In genomic region chr16:89721644-89722391, GRCh38 we compare ENCODE assay signal across 8 cellular contexts. TPM values are rescaled to one million over a fixed set of nuclear protein-coding genes. Genes with fewer than 3 reads are reported as not detected.
DNase-seq lines count a peak whose midpoint lies in the region; ATAC-seq and TF ChIP-seq lines count a peak whose summit lies in the region.

No MANE protein-coding gene starts in this region.

- POLR2A ChIA-PET in activated B cell treated with CpG ODN at 0.5 μM for 24 hours (lab: Charles Lee) = interaction anchor here (0.6 to 0.9 kb wide), 2 partner anchors 53 to 151 kb away, joined by 3 read pairs; partner anchors contain the start of gene TCF25

- peak overlapping the region; percentile 50 for H3K27ac Mint-ChIP-seq in activated B cell treated with CpG ODN at 0.5 μM for 24 hours

- peak; percentile 15; the same call in 1 of the 2 replicates for TF ChIP-seq EP300 in Ishikawa (IDR thresholded peaks at IDR 0.05; ENCODE audit: borderline replicate concordance)

- H3K36me3 Mint-ChIP-seq in activated B cell treated with CpG ODN at 0.5 μM for 24 hours (ENCODE audit: low read depth) = peaks cover 27% of the 10 kb centered on the region

- no peak for TF ChIP-seq CTCF in activated B cell treated with CpG ODN at 0.5 μM for 24 hours (IDR thresholded peaks at IDR 0.05)

- H3K27me3 ChIP-seq in layer of hippocampus (ENCODE audit: control insufficient read depth, insufficient read depth, low read length) = no peaks in the 10 kb centered on the region

- CTCF ChIA-PET in activated B cell treated with CpG ODN at 0.5 μM for 24 hours (lab: Charles Lee) = no interaction called here

- DNase-seq in Caki2 (ENCODE audit: low read depth) (peak; percentile 64), activated B cell treated with CpG ODN at 0.5 μM for 24 hours (peak; percentile 77), caudate nucleus (lab: John Stamatoyannopoulos, UW) (peak in 22 of 61 donors; percentile 15 to 64 (median 36)), NCI-H1105 (lab: John Stamatoyannopoulos, UW) (no peak)
- DNase-seq in stimulated activated CD4-positive, alpha-beta T cell treated with anti-CD3 and anti-CD28 coated beads, Interleukin-4, amount 100 ng/mL, for 48 hours (ENCODE audit: low read depth in 2 of 2) = peak; percentile 66 to 72

- in situ Hi-C loops in Caki2 (cut with HindIII; ENCODE audit: low pct_unique_long_range_greater_than_20kb, low sequenced_read_pairs) = no loop called here

- H3K27me3 Mint-ChIP-seq in activated B cell treated with CpG ODN at 0.5 μM for 24 hours = no peaks in the 10 kb centered on the region

- intact Hi-C loops in activated B cell treated with CpG ODN at 0.5 μM for 24 hours (cut with micrococcal nuclease) = loop anchor here (1.0 to 5.0 kb wide), 8 partner anchors 11 to 480 kb away; partner anchors contain the start of genes CDK10 and FANCA

- H3K27ac ChIP-seq in caudate nucleus (ENCODE audit: low read depth, low read length) = peak overlapping the region; percentile 99
- peak overlapping the region; percentile 98 for H3K27ac ChIP-seq in layer of hippocampus (ENCODE audit: low read depth, low read length)

- H3K4me1 Mint-ChIP-seq in activated B cell treated with CpG ODN at 0.5 μM for 24 hours = peaks cover 37% of the 10 kb centered on the region

- no peaks in the 10 kb centered on the region for H3K9me3 Mint-ChIP-seq in activated B cell treated with CpG ODN at 0.5 μM for 24 hours

- no peak for TF ChIP-seq RAD21 in Ishikawa (IDR thresholded peaks at IDR 0.05; ENCODE audit: low read depth)

- H3K4me3 Mint-ChIP-seq in activated B cell treated with CpG ODN at 0.5 μM for 24 hours = peak overlapping the region; percentile 85

- ATAC-seq in GM21381 (IDR thresholded peaks at IDR 0.05; ENCODE audit: unreplicated experiment) (peak; percentile 41), activated B cell treated with CpG ODN at 0.5 μM for 24 hours (ENCODE audit: low read depth) (peak; percentile 45)

TF ChIP-seq in Ishikawa, 13 proteins besides CTCF, POLR2A, EP300 and RAD21:
- TF ChIP-seq ZBTB7A (IDR thresholded peaks at IDR 0.05; ENCODE audit: low read depth) (no peak), TAF1 (IDR thresholded peaks at IDR 0.05; ENCODE audit: low read depth) (peak; percentile 63; the same call in 1 of the 2 replicates), NFIC (IDR thresholded peaks at IDR 0.05) (no peak), FOXM1 (IDR thresholded peaks at IDR 0.05; ENCODE audit: borderline replicate concordance, low read depth) (no peak)

RNA-seq across cellular contexts. Expression of gene ZNF276, which starts 0.5 kb away (rescaled TPM):
- 7.6 and 12.9 TPM in 2 replicates for total RNA-seq in Caki2 (2014; rRNA removed; shearing (Covaris generic); ENCODE audit: low replicate concordance)
- total RNA-seq in activated B cell treated with CpG ODN at 0.5 μM for 24 hours = 43.8 and 52.0 TPM in 2 replicates

RNA-seq across cellular contexts. Expression of gene VPS9D1, which starts 1.1 kb away (rescaled TPM):
- total RNA-seq in Caki2 (2014; rRNA removed; shearing (Covaris generic); ENCODE audit: low replicate concordance) = 13.5 and 19.1 TPM in 2 replicates
- total RNA-seq in activated B cell treated with CpG ODN at 0.5 μM for 24 hours = 6.6 and 7.4 TPM in 2 replicates

RNA-seq across cellular contexts. Expression of gene SPATA2L, which starts 20.3 kb away (rescaled TPM):
- total RNA-seq in Caki2 (2014; rRNA removed; shearing (Covaris generic); ENCODE audit: low replicate concordance) = 26.2 and 37.4 TPM in 2 replicates
- total RNA-seq in activated B cell treated with CpG ODN at 0.5 μM for 24 hours = 6.9 and 7.0 TPM in 2 replicates

RNA-seq across cellular contexts. Expression of gene CDK10, which starts 35.3 kb away (rescaled TPM):
- total RNA-seq in Caki2 (2014; rRNA removed; shearing (Covaris generic); ENCODE audit: low replicate concordance) = 48.7 and 65.2 TPM in 2 replicates
- total RNA-seq in activated B cell treated with CpG ODN at 0.5 μM for 24 hours = 67.9 and 76.1 TPM in 2 replicates
